ENCODE assay signal across 11 cellular contexts in the genomic region with DNA sequence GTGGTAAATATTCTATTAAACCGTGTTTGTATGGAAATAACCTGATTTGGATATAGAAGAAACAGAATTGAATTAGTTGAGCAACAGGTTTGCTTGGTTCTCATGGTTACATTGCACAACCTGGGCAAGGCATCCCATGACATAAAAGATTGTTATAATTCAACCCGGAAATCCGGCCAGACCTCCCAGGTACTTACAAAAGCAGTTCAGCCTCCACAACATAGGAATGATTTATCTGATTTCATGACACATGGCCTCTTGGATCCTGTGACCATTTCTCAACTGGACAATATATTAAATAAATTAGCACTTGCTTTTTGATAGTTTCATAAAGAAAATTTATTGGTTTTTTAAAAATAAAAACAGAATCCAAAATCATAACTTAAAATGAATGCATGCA. TPM values are rescaled to one million over a fixed set of nuclear protein-coding genes. Genes with fewer than 3 reads are reported as not detected.
A peak's percentile ranks its signal among the peaks of the same experiment; 100 is the strongest.
DNase-seq lines count a peak whose midpoint lies in the region; ATAC-seq and TF ChIP-seq lines count a peak whose summit lies in the region.
"Had no signal": no experiment of that assay in that cellular context is flagged by ENCODE, and none has a peak within 500 bp of the region (broad histone marks: within the 10 kb centered on the region; RNA-seq: fewer than 3 reads in every experiment).

No MANE protein-coding gene starts in this region.

- intact Hi-C loops in A673 (cut with micrococcal nuclease; ENCODE audit: unreplicated experiment) = no loop called here

- TF ChIP-seq CTCF in A673 (conservative IDR thresholded peaks at IDR 0.05; ENCODE audit: low read depth, low read length) = no peak

- no peak overlapping the region for H3K4me3 ChIP-seq in A673 (ENCODE audit: low read depth, low read length, poor library complexity, severe bottlenecking)

- POLR2A ChIA-PET in A673 (lab: Charles Lee; ENCODE audit: low non-redundant PET) = no interaction called here

- H3K4me1 ChIP-seq in A673 (ENCODE audit: insufficient read depth, low read length, poor library complexity, severe bottlenecking) = no peaks in the 10 kb centered on the region

- in situ Hi-C loops in T47D (cut with HindIII; ENCODE audit: low pct_unique_long_range_greater_than_20kb, low sequenced_read_pairs) = no loop called here

- CTCF ChIA-PET in A673 (lab: Charles Lee) = no interaction called here

- BruUV-seq in A673 (replicated peaks; lab: Mats Ljungman, UMichigan) = no TSS peak

- H3K9me3 ChIP-seq in A673 (ENCODE audit: low read depth, low read length, poor library complexity, severe bottlenecking) = no peaks in the 10 kb centered on the region

- peak; percentile 17 for DNase-seq in A673 (ENCODE audit: low spot score)
- DNase-seq in LoVo (ENCODE audit: low spot score) = peak; percentile 90
- DNase-seq in T47D (ENCODE audit: low read depth in 1 of 2, low spot score in 1 of 2) = peak; percentile 33 to 94
- peak; percentile 58 for DNase-seq in left lobe of liver (ENCODE audit: low spot score)
- no peak for DNase-seq in activated naive CD4-positive, alpha-beta T cell treated with anti-CD3 and anti-CD28 coated beads, Interleukin-2, amount 50 U/mL, for 16 hours
- DNase-seq in middle frontal gyrus (ENCODE audit: extremely low spot score, low spot score) = no peak
- DNase-seq: NCI-H1694, RPMI8226, WERI-Rb-1 had no signal

- ATAC-seq in left lobe of liver (peak; percentile 68), GM21786 (IDR thresholded peaks at IDR 0.05; ENCODE audit: unreplicated experiment) (no peak), GM21619 (IDR thresholded peaks at IDR 0.05; ENCODE audit: unreplicated experiment) (no peak)

- no peak overlapping the region for H3K27ac ChIP-seq in A673 (ENCODE audit: low read depth, low read length, poor library complexity, severe bottlenecking)
- H3K27ac ChIP-seq: WERI-Rb-1 had no signal

- H3K27me3 ChIP-seq in A673 (replicated peaks; ENCODE audit: insufficient read depth, low read depth, low read length, poor library complexity) = peaks cover 4% of the 10 kb centered on the region

- no peaks in the 10 kb centered on the region for H3K36me3 ChIP-seq in A673 (ENCODE audit: insufficient read depth, low read length, poor library complexity, severe bottlenecking)
- H3K36me3 ChIP-seq: WERI-Rb-1 had no signal

RNA-seq across cellular contexts. Expression of gene PTPN12, which starts 55.1 kb away (rescaled TPM):
- total RNA-seq in A673 (2021) = 54.3 and 63.3 TPM in 2 replicates
- 12.4 TPM for total RNA-seq in left lobe of liver

Comparison
In these comparisons a context has a peak if more than half of its experiments do, and no peak if none do; other contexts are left out.
1. DNase-seq: peak in A673 (single experiment), LoVo (single experiment), T47D (2 of 2) and left lobe of liver (single experiment); none in activated naive CD4-positive, alpha-beta T cell treated with anti-CD3 and anti-CD28 coated beads, Interleukin-2, amount 50 U/mL, for 16 hours (single experiment) and middle frontal gyrus (single experiment).